Comparison of ENCODE assay signal across 8 cellular contexts in genomic region chr19:7393934-7394508, GRCh38. TPM values are rescaled to one million over a fixed set of nuclear protein-coding genes. Genes with fewer than 3 reads are reported as not detected.
A peak's percentile ranks its signal among the peaks of the same experiment; 100 is the strongest.
DNase-seq lines count a peak whose midpoint lies in the region; ATAC-seq, FAIRE-seq and TF ChIP-seq lines count a peak whose summit lies in the region.

No MANE protein-coding gene starts in this region.

- H3K4me3 ChIP-seq in right atrium auricular region (peak overlapping the region; percentile 99 to 100), bronchial epithelial cell (ENCODE audit: low read depth, low read length) (peak overlapping the region; percentile 72), muscle layer of colon (ENCODE audit: low read depth in 1 of 2, low read length in 2 of 2) (peak overlapping the region; percentile 92 to 95)

- H3K4me1 ChIP-seq in right atrium auricular region (peaks cover 0 to 20% of the 10 kb centered on the region in 2 donors), muscle layer of colon (ENCODE audit: insufficient read depth, low read length) (peaks cover 20% of the 10 kb centered on the region)

- H3K9me3 ChIP-seq in right atrium auricular region (no peaks in the 10 kb centered on the region), muscle layer of colon (ENCODE audit: low read length) (no peaks in the 10 kb centered on the region)

- DNase-seq in right atrium auricular region (ENCODE audit: low spot score), result no peak
- no peak for DNase-seq in left ventricle myocardium superior
- DNase-seq in bronchial epithelial cell (ENCODE audit: low read depth), result no peak
- no peak for DNase-seq in nucleus accumbens (lab: John Stamatoyannopoulos, UW)
- DNase-seq in NCI-H1105 treated with DMSO at 0.1 percent for 48 hours (lab: John Stamatoyannopoulos, UW), result no peak
- no peak for DNase-seq in NCI-H1105 (lab: John Stamatoyannopoulos, UW)

- H3K9ac ChIP-seq in muscle layer of colon (ENCODE audit: low read length), result peak overlapping the region; percentile 65

- TF ChIP-seq CTCF in right atrium auricular region (IDR thresholded peaks at IDR 0.05), result no peak
- TF ChIP-seq CTCF in bronchial epithelial cell (IDR thresholded peaks at IDR 0.05; ENCODE audit: insufficient read depth, low read length, severe bottlenecking), result no peak

- no peaks in the 10 kb centered on the region for H3K36me3 ChIP-seq in right atrium auricular region
- no peaks in the 10 kb centered on the region for H3K36me3 ChIP-seq in bronchial epithelial cell (ENCODE audit: control insufficient read depth, insufficient read depth, low read length)
- H3K36me3 ChIP-seq in muscle layer of colon (ENCODE audit: insufficient read depth, low read length), result peaks cover 8% of the 10 kb centered on the region

- ATAC-seq in left ventricle myocardium superior (no peak), HG02571 (IDR thresholded peaks at IDR 0.05; ENCODE audit: unreplicated experiment) (no peak)

- intact Hi-C loops in left ventricle myocardium superior (cut with micrococcal nuclease), result no loop called here

- FAIRE-seq in bronchial epithelial cell (lab: Jason Lieb, UNC), result no peak

- peak overlapping the region in 1 of 2 donors; percentile 85 for H3K27ac ChIP-seq in right atrium auricular region
- H3K27ac ChIP-seq in muscle layer of colon (ENCODE audit: low read depth, low read length), result peak overlapping the region; percentile 77

- no peaks in the 10 kb centered on the region for H3K27me3 ChIP-seq in right atrium auricular region
- H3K27me3 ChIP-seq in bronchial epithelial cell (ENCODE audit: control insufficient read depth, insufficient read depth, low read length), result no peaks in the 10 kb centered on the region
- no peaks in the 10 kb centered on the region for H3K27me3 ChIP-seq in muscle layer of colon (ENCODE audit: control insufficient read depth in 1 of 2, insufficient read depth in 2 of 2, low read length in 2 of 2)

RNA-seq across cellular contexts. Expression of gene ARHGEF18, which starts 45.3 kb away (rescaled TPM):
- total RNA-seq in right atrium auricular region, result 10 to 100 TPM in 1 of 2 donors, 1 to 10 TPM in 1; 8.3 to 14.0 TPM
- total RNA-seq in left ventricle myocardium superior, result 10.1 TPM
- total RNA-seq in bronchial epithelial cell, result 65.0 and 78.7 TPM in 2 replicates
